In genomic region chr4:151169223-151169622, GRCh38 we compare ENCODE assay signal across 10 cellular contexts.
DNase-seq lines count a peak whose midpoint lies in the region; ATAC-seq, FAIRE-seq and TF ChIP-seq lines count a peak whose summit lies in the region.
"Had no signal": no experiment of that assay in that cellular context is flagged by ENCODE, and none has a peak within 500 bp of the region (broad histone marks: within the 10 kb centered on the region; RNA-seq: fewer than 3 reads in every experiment).

No MANE protein-coding gene starts in this region.

- H2AFZ ChIP-seq in osteoblast (ENCODE audit: low read length), result no peak overlapping the region

- no peak overlapping the region for H3K4me3 ChIP-seq in osteoblast (ENCODE audit: insufficient read depth, low read length)

- H3K79me2 ChIP-seq in osteoblast (ENCODE audit: insufficient read depth, low read length), result no peaks in the 10 kb centered on the region

- peak overlapping the region; percentile 30 for H3K4me2 ChIP-seq in osteoblast (ENCODE audit: insufficient read depth, low read length)

- no peaks in the 10 kb centered on the region for H3K9me3 ChIP-seq in osteoblast (ENCODE audit: low read depth, low read length)

- peak; percentile 68 for DNase-seq in D341Med (ENCODE audit: low spot score)
- peak; percentile 42 to 48 for DNase-seq in frontal cortex (ENCODE audit: low spot score in 2 of 2)
- DNase-seq in osteoblast (ENCODE audit: insufficient read length, low spot score, missing footprints), result peak; percentile 82
- no peak for DNase-seq in LoVo (ENCODE audit: low spot score)
- DNase-seq in cerebellum (ENCODE audit: low spot score), result no peak
- DNase-seq: dermis blood vessel endothelial cell, SIG-M5 had no signal

- peaks cover 27% of the 10 kb centered on the region for H3K4me1 ChIP-seq in osteoblast (ENCODE audit: insufficient read depth, low read length)

- no peak for TF ChIP-seq CTCF in osteoblast (IDR thresholded peaks at IDR 0.05; ENCODE audit: extremely low read depth, low read depth, low read length)

- H3K27me3 ChIP-seq in osteoblast (ENCODE audit: insufficient read depth, low read length), result no peaks in the 10 kb centered on the region

- H4K20me1 ChIP-seq in osteoblast (ENCODE audit: insufficient read depth, low read length), result no peaks in the 10 kb centered on the region

- no peak for FAIRE-seq in frontal cortex (lab: Jason Lieb, UNC)

- ATAC-seq in HG02852 (IDR thresholded peaks at IDR 0.05; ENCODE audit: unreplicated experiment) (no peak), GM18498 (IDR thresholded peaks at IDR 0.05; ENCODE audit: unreplicated experiment) (no peak)

- peak overlapping the region; percentile 80 for H3K27ac ChIP-seq in osteoblast (ENCODE audit: low read depth, low read length)

- H3K36me3 ChIP-seq in osteoblast (ENCODE audit: insufficient read depth, low read length), result no peaks in the 10 kb centered on the region

TF ChIP-seq in PFSK-1, 5 proteins besides CTCF, POLR2A, EP300 and RAD21:
- TF ChIP-seq SIN3A (IDR thresholded peaks at IDR 0.05; ENCODE audit: borderline replicate concordance, insufficient read depth, low read length) (0 out of 2 replicates have a peak, but pooled peaks have one; percentile 26), FOXP2 (optimal IDR thresholded peaks at IDR 0.05; ENCODE audit: borderline replicate concordance, extremely low read depth, extremely low read length, insufficient read depth) (peak; percentile 58), POLR2AphosphoS5 (IDR thresholded peaks at IDR 0.05; ENCODE audit: low read depth, low read length) (no peak)
- TF ChIP-seq, protein P1, sequence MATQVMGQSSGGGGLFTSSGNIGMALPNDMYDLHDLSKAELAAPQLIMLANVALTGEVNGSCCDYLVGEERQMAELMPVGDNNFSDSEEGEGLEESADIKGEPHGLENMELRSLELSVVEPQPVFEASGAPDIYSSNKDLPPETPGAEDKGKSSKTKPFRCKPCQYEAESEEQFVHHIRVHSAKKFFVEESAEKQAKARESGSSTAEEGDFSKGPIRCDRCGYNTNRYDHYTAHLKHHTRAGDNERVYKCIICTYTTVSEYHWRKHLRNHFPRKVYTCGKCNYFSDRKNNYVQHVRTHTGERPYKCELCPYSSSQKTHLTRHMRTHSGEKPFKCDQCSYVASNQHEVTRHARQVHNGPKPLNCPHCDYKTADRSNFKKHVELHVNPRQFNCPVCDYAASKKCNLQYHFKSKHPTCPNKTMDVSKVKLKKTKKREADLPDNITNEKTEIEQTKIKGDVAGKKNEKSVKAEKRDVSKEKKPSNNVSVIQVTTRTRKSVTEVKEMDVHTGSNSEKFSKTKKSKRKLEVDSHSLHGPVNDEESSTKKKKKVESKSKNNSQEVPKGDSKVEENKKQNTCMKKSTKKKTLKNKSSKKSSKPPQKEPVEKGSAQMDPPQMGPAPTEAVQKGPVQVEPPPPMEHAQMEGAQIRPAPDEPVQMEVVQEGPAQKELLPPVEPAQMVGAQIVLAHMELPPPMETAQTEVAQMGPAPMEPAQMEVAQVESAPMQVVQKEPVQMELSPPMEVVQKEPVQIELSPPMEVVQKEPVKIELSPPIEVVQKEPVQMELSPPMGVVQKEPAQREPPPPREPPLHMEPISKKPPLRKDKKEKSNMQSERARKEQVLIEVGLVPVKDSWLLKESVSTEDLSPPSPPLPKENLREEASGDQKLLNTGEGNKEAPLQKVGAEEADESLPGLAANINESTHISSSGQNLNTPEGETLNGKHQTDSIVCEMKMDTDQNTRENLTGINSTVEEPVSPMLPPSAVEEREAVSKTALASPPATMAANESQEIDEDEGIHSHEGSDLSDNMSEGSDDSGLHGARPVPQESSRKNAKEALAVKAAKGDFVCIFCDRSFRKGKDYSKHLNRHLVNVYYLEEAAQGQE (IDR thresholded peaks at IDR 0.05; ENCODE audit: insufficient read depth in 1 of 2, low read depth in 2 of 2, low read length in 2 of 2), result no peak

Comparison
In these comparisons a context has a peak if more than half of its experiments do, and no peak if none do; other contexts are left out.
1. DNase-seq: peak in D341Med (single experiment), frontal cortex (2 of 2) and osteoblast (single experiment); none in LoVo (single experiment) and cerebellum (single experiment).